8 cellular contexts compared by ENCODE assay signal in the genomic region with DNA sequence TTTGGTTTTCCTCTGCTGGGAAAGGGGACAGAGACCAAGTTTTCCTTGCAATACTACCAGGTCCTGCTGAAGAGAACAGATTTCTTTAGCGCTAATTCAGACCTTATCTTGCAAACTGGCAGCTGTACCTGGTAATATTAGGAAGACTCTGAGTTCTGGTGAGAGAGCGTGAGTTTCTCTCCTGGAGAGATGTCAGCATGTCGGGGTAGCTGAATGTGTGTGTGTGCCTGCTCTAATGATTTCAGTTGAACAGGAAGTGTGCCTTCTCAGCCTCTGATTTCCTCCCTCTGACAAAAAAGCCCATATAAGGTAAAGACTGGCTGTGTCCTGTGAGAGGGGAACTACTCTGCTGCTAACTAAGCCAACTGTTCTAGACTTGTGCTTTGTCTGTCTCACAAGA. TPM values are rescaled to one million over a fixed set of nuclear protein-coding genes. Genes with fewer than 3 reads are reported as not detected.
DNase-seq lines count a peak whose midpoint lies in the region; ATAC-seq, FAIRE-seq and TF ChIP-seq lines count a peak whose summit lies in the region.

No MANE protein-coding gene starts in this region.

- peak; percentile 49 to 92 (median 84) for DNase-seq in CD4-positive, CD25-positive, alpha-beta regulatory T cell
- peak; percentile 13 for DNase-seq in PC-3
- DNase-seq in astrocyte (ENCODE audit: low read depth) = peak; percentile 85
- peak; percentile 61 for DNase-seq in iPS DF 19.7 (ENCODE audit: low read depth, low spot score)
- DNase-seq in NCI-H128 (lab: John Stamatoyannopoulos, UW; ENCODE audit: unreplicated experiment) = no peak

- H4K20me1 ChIP-seq in PC-3 (ENCODE audit: low read length) (no peaks in the 10 kb centered on the region), astrocyte (ENCODE audit: insufficient read depth, low read length) (no peaks in the 10 kb centered on the region)

- peak; percentile 85 for FAIRE-seq in astrocyte (lab: Jason Lieb, UNC)

- H3K4me1 Mint-ChIP-seq in CD4-positive, CD25-positive, alpha-beta regulatory T cell = peaks cover 61 to 94% (median 80%) of the 10 kb centered on the region in 4 donors
- peaks cover 51% of the 10 kb centered on the region for H3K4me1 Mint-ChIP-seq in astrocyte (ENCODE audit: low read depth, unreplicated experiment)

- H3K4me3 ChIP-seq in CD4-positive, CD25-positive, alpha-beta regulatory T cell (ENCODE audit: low read depth, low read length) = peak overlapping the region; percentile 100
- H3K4me3 ChIP-seq in PC-3 (ENCODE audit: low read length) (no peak overlapping the region), astrocyte (ENCODE audit: insufficient read depth, low read depth, low read length) (peak overlapping the region; percentile 13), skin epidermis (no peak overlapping the region)

- CTCF ChIA-PET in PC-3 (lab: Charles Lee) = no interaction called here

- H3F3A ChIP-seq in PC-3 (ENCODE audit: low read length, unreplicated experiment) = no peaks in the 10 kb centered on the region

- no peak overlapping the region for H3K9ac ChIP-seq in PC-3 (ENCODE audit: low read length)
- H3K9ac ChIP-seq in astrocyte (ENCODE audit: low read length) = peak overlapping the region; percentile 59

- H3K9me3 ChIP-seq in CD4-positive, CD25-positive, alpha-beta regulatory T cell (ENCODE audit: control insufficient read depth in 2 of 2, low read length in 2 of 2) = no peaks in the 10 kb centered on the region
- H3K9me3 ChIP-seq in PC-3 (ENCODE audit: low read length) (no peaks in the 10 kb centered on the region), astrocyte (ENCODE audit: insufficient read depth, low read depth, low read length) (no peaks in the 10 kb centered on the region)

- no peaks in the 10 kb centered on the region for H3K9me3 Mint-ChIP-seq in CD4-positive, CD25-positive, alpha-beta regulatory T cell
- H3K9me3 Mint-ChIP-seq in astrocyte (ENCODE audit: unreplicated experiment) = peaks cover 3% of the 10 kb centered on the region

- peaks cover 90% of the 10 kb centered on the region for H3K4me1 ChIP-seq in CD4-positive, CD25-positive, alpha-beta regulatory T cell (ENCODE audit: control insufficient read depth, insufficient read depth, low read length, poor library complexity, severe bottlenecking)
- H3K4me1 ChIP-seq in PC-3 (ENCODE audit: insufficient read depth, low read length) (peaks cover 67% of the 10 kb centered on the region), astrocyte (ENCODE audit: insufficient read depth, low read length) (peaks cover 34% of the 10 kb centered on the region)

- peak overlapping the region; percentile 99 for H3K27ac ChIP-seq in CD4-positive, CD25-positive, alpha-beta regulatory T cell (ENCODE audit: insufficient read depth, low read length, poor library complexity, severe bottlenecking)
- H3K27ac ChIP-seq in PC-3 (ENCODE audit: low read length) (no peak overlapping the region), astrocyte (ENCODE audit: low read depth, low read length) (peak overlapping the region; percentile 74), skin epidermis (peak overlapping the region in 20 of 21 experiments; percentile 37 to 93 (median 74))

- H3K36me3 ChIP-seq in CD4-positive, CD25-positive, alpha-beta regulatory T cell (ENCODE audit: control insufficient read depth, insufficient read depth, low read length) = peaks cover 71% of the 10 kb centered on the region
- H3K36me3 ChIP-seq in PC-3 (ENCODE audit: low read depth, low read length) (no peaks in the 10 kb centered on the region), astrocyte (ENCODE audit: insufficient read depth, low read length) (no peaks in the 10 kb centered on the region)

- no peaks in the 10 kb centered on the region for H3K79me2 ChIP-seq in PC-3 (ENCODE audit: low read length)
- no peaks in the 10 kb centered on the region for H3K79me2 ChIP-seq in astrocyte (ENCODE audit: insufficient read depth, low read length)

- H3K4me2 ChIP-seq in PC-3 (ENCODE audit: low read length) (no peak overlapping the region), astrocyte (ENCODE audit: low read length) (peak overlapping the region; percentile 72)

- H3K4me3 Mint-ChIP-seq in CD4-positive, CD25-positive, alpha-beta regulatory T cell = peak overlapping the region; percentile 89 to 96 (median 90)
- peak overlapping the region; percentile 56 for H3K4me3 Mint-ChIP-seq in astrocyte (ENCODE audit: unreplicated experiment)

- H3K9me2 ChIP-seq in PC-3 (replicated peaks; ENCODE audit: low read length) = no peaks in the 10 kb centered on the region

- peaks cover 75% of the 10 kb centered on the region for H3K36me3 Mint-ChIP-seq in CD4-positive, CD25-positive, alpha-beta regulatory T cell
- peaks cover 3% of the 10 kb centered on the region for H3K36me3 Mint-ChIP-seq in astrocyte (ENCODE audit: low read depth, unreplicated experiment)

- peak; percentile 93 to 94 for ATAC-seq in CD4-positive, CD25-positive, alpha-beta regulatory T cell (ENCODE audit: low read depth in 2 of 2)
- peak; percentile 85 for ATAC-seq in HG03095 (IDR thresholded peaks at IDR 0.05; ENCODE audit: unreplicated experiment)
- ATAC-seq in PC-3 = no peak

- in situ Hi-C loops in GM18951 (cut with MboI; ENCODE audit: low sequenced_read_pairs, unreplicated experiment) = no loop called here

- H3K27me3 Mint-ChIP-seq in CD4-positive, CD25-positive, alpha-beta regulatory T cell = no peaks in the 10 kb centered on the region
- H3K27me3 Mint-ChIP-seq in astrocyte (ENCODE audit: low read depth, unreplicated experiment) = no peaks in the 10 kb centered on the region

- H2AFZ ChIP-seq in PC-3 (ENCODE audit: low read length) = no peak overlapping the region
- peak overlapping the region; percentile 31 for H2AFZ ChIP-seq in astrocyte (ENCODE audit: low read depth, low read length)

- TF ChIP-seq CTCF in PC-3 (conservative IDR thresholded peaks at IDR 0.05; ENCODE audit: low read depth, low read length) (no peak), astrocyte (IDR thresholded peaks at IDR 0.05; ENCODE audit: insufficient read depth, low read depth, low read length) (no peak)

- POLR2A ChIA-PET in PC-3 (lab: Charles Lee; ENCODE audit: unreplicated experiment) = no interaction called here

- H3K27me3 ChIP-seq in CD4-positive, CD25-positive, alpha-beta regulatory T cell (ENCODE audit: control insufficient read depth, insufficient read depth, low read length) = no peaks in the 10 kb centered on the region
- H3K27me3 ChIP-seq in PC-3 (ENCODE audit: low read length) (no peaks in the 10 kb centered on the region), astrocyte (ENCODE audit: insufficient read depth, low read length) (no peaks in the 10 kb centered on the region)

- TF ChIP-seq POLR2A in GM18951 (IDR thresholded peaks at IDR 0.05; ENCODE audit: extremely low read depth, insufficient read depth, insufficient read length) = peak; percentile 47

- peak overlapping the region; percentile 94 to 98 (median 96) for H3K27ac Mint-ChIP-seq in CD4-positive, CD25-positive, alpha-beta regulatory T cell
- peak overlapping the region; percentile 96 for H3K27ac Mint-ChIP-seq in astrocyte (ENCODE audit: unreplicated experiment)

- BruUV-seq in PC-3 (replicated peaks; lab: Mats Ljungman, UMichigan) = no TSS peak

- intact Hi-C loops in PC-3 (cut with micrococcal nuclease) = no loop called here

RNA-seq across cellular contexts. Expression of a gene that starts 10.3 kb away (rescaled TPM):
- 25.4 TPM for total RNA-seq in CD4-positive, CD25-positive, alpha-beta regulatory T cell
- polyA plus RNA-seq in CD4-positive, CD25-positive, alpha-beta regulatory T cell = 1 to 10 TPM; 5.3 to 8.0 (median 6.2) TPM
- not detected in 2 replicates for total RNA-seq in PC-3 (2014; rRNA removed)
- total RNA-seq in astrocyte = 0.29 and 1.0 TPM in 2 replicates

RNA-seq across cellular contexts. Expression of a gene that starts 12.7 kb away (rescaled TPM):
- total RNA-seq in CD4-positive, CD25-positive, alpha-beta regulatory T cell = 1,263 TPM
- 1,000 to 10,000 TPM; 3,550 to 4,641 (median 3,982) TPM for polyA plus RNA-seq in CD4-positive, CD25-positive, alpha-beta regulatory T cell
- 10.4 and 12.4 TPM in 2 replicates for total RNA-seq in PC-3 (2014; rRNA removed)
- total RNA-seq in astrocyte = 14.6 and 19.0 TPM in 2 replicates

RNA-seq across cellular contexts. Expression of a gene that starts 24.2 kb away (rescaled TPM):
- total RNA-seq in CD4-positive, CD25-positive, alpha-beta regulatory T cell = not detected
- not detected for polyA plus RNA-seq in CD4-positive, CD25-positive, alpha-beta regulatory T cell
- total RNA-seq in PC-3 (2014; rRNA removed) (not detected in 2 replicates), astrocyte (not detected in 2 replicates)

Comparison
In these comparisons a context has a peak if more than half of its experiments do, and no peak if none do; other contexts are left out.
1. H3K4me3 ChIP-seq: peak in CD4-positive, CD25-positive, alpha-beta regulatory T cell (single experiment) and astrocyte (single experiment); none in PC-3 (single experiment) and skin epidermis (0 of 7).
2. RNA of a gene that starts 10.3 kb away (total RNA-seq): 25.4 TPM in CD4-positive, CD25-positive, alpha-beta regulatory T cell (single experiment); 0.29 to 1.0 TPM in astrocyte and not detected in PC-3; every median in the first group is over 10 times any median in the second.
3. RNA of a gene that starts 12.7 kb away (total RNA-seq): 1,263 TPM in CD4-positive, CD25-positive, alpha-beta regulatory T cell (single experiment); 14.6 to 19.0 TPM in astrocyte and 10.4 to 12.4 TPM in PC-3; every median in the first group is over 10 times any median in the second.